In genomic region chr10:11776080-11776479, GRCh38 we compare ENCODE assay signal across 1 cellular context.
TF ChIP-seq lines count a peak whose summit lies in the region.

No MANE protein-coding gene starts in this region.

TF ChIP-seq in IMR-90, 13 proteins besides CTCF, POLR2A, EP300 and RAD21 (continued from another document):
- TF ChIP-seq USF2 (IDR thresholded peaks at IDR 0.05; ENCODE audit: low read depth, low read length) = no peak
- TF ChIP-seq SMC3 (IDR thresholded peaks at IDR 0.05; ENCODE audit: low read depth, low read length) = no peak
- TF ChIP-seq ELK1 (IDR thresholded peaks at IDR 0.05; ENCODE audit: borderline replicate concordance, low read depth, low read length) = no peak
